In genomic region chr6:75243333-75244062, GRCh38 we compare ENCODE assay signal across 8 cellular contexts. TPM values are rescaled to one million over a fixed set of nuclear protein-coding genes. Genes with fewer than 3 reads are reported as not detected.
DNase-seq lines count a peak whose midpoint lies in the region; ATAC-seq and TF ChIP-seq lines count a peak whose summit lies in the region.

A gene with protein sequence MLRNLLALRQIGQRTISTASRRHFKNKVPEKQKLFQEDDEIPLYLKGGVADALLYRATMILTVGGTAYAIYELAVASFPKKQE (minus strand): TSS chr6:75243801. CDS start chr6:75243734, 67 bp downstream.

- H3K4me2 ChIP-seq in fibroblast of lung (ENCODE audit: extremely low read depth, insufficient read depth, low read length) = peak within 1 kb of the TSS; percentile 77

- intact Hi-C loops in activated T-helper 2 cell treated with anti-CD3 and anti-CD28 coated beads, Interferon-gamma antibody, Interleukin-2, Interleukin-4, amounts not matched to agents 10 μg/mL and 5 μg/mL and 100 μg/mL, durations not matched to agents 14 hours and 24 hours and 36 hours (cut with micrococcal nuclease) = loop anchor here (1.0 to 5.0 kb wide), 3 partner anchors 41 to 1721 kb away; partner anchors contain the start of genes EEF1A1 and TMEM30A
- intact Hi-C loops in naive thymus-derived CD4-positive, alpha-beta T cell (cut with micrococcal nuclease) = loop anchor here (1.0 to 10.0 kb wide), 10 partner anchors 41 to 1790 kb away; partner anchors contain the start of genes EEF1A1 (in 2 of the 2), TMEM30A (in 2 of the 2), MTO1 (in 1 of the 2) and SLC17A5 (in 1 of the 2)

- TF ChIP-seq CTCF in RWPE2 (IDR thresholded peaks at IDR 0.05; ENCODE audit: poor library complexity, severe bottlenecking) (no peak), fibroblast of lung (conservative IDR thresholded peaks at IDR 0.05 in 1 of 2, IDR thresholded peaks at IDR 0.05 in 1 of 2; ENCODE audit: low read depth in 1 of 2, low read length in 2 of 2) (no peak)

- H3K36me3 ChIP-seq in RWPE2 (ENCODE audit: low read depth) (peaks cover 33% of the 10 kb centered on the region), fibroblast of lung (ENCODE audit: control insufficient read depth, insufficient read depth, low read length) (peaks cover 2% of the 10 kb centered on the region)
- peaks cover 0 to 14% (median 14%) of the 10 kb centered on the region in 3 experiments for H3K36me3 ChIP-seq in naive thymus-derived CD4-positive, alpha-beta T cell (ENCODE audit: control insufficient read depth in 2 of 3, insufficient read depth in 3 of 3, low read length in 3 of 3)

- H3K9me3 Mint-ChIP-seq in activated T-helper 2 cell treated with anti-CD3 and anti-CD28 coated beads, Interferon-gamma antibody, Interleukin-2, Interleukin-4, amounts not matched to agents 10 μg/mL and 5 μg/mL and 100 μg/mL, durations not matched to agents 14 hours and 24 hours and 36 hours = no peaks in the 10 kb centered on the region
- H3K9me3 Mint-ChIP-seq in naive thymus-derived CD4-positive, alpha-beta T cell = peaks cover 0 to 2% (median 0%) of the 10 kb centered on the region in 11 donors
- no peaks in the 10 kb centered on the region for H3K9me3 Mint-ChIP-seq in stimulated activated naive B cell treated with anti-CD40 and anti-IgM and Interleukin-4, amounts not matched to agents 10 μg/mL and 1 μg/mL and 100 μg/mL, for 72 hours

- H4K20me1 ChIP-seq in fibroblast of lung (ENCODE audit: control insufficient read depth, extremely low read depth, insufficient read depth, low read length) = no peaks in the 10 kb centered on the region

- peak within 1 kb of the TSS; percentile 63 for H3K4me3 ChIP-seq in RWPE2 (ENCODE audit: severe bottlenecking)
- H3K4me3 ChIP-seq in fibroblast of lung (replicated peaks in 1 of 4; ENCODE audit: control extremely low read depth in 1 of 4, insufficient read depth in 1 of 4, low read depth in 3 of 4, low read length in 4 of 4) = peak within 1 kb of the TSS; percentile 80 to 95 (median 94)
- peak within 1 kb of the TSS; percentile 84 for H3K4me3 ChIP-seq in naive thymus-derived CD4-positive, alpha-beta T cell (ENCODE audit: low read length)

- peak within 1 kb of the TSS; percentile 97 for H3K27ac Mint-ChIP-seq in activated T-helper 2 cell treated with anti-CD3 and anti-CD28 coated beads, Interferon-gamma antibody, Interleukin-2, Interleukin-4, amounts not matched to agents 10 μg/mL and 5 μg/mL and 100 μg/mL, durations not matched to agents 14 hours and 24 hours and 36 hours
- H3K27ac Mint-ChIP-seq in naive thymus-derived CD4-positive, alpha-beta T cell = peak within 1 kb of the TSS; percentile 94 to 100 (median 98)
- H3K27ac Mint-ChIP-seq in stimulated activated naive B cell treated with anti-CD40 and anti-IgM and Interleukin-4, amounts not matched to agents 10 μg/mL and 1 μg/mL and 100 μg/mL, for 72 hours = peak within 1 kb of the TSS; percentile 99

- H3K4me3 Mint-ChIP-seq in activated T-helper 2 cell treated with anti-CD3 and anti-CD28 coated beads, Interferon-gamma antibody, Interleukin-2, Interleukin-4, amounts not matched to agents 10 μg/mL and 5 μg/mL and 100 μg/mL, durations not matched to agents 14 hours and 24 hours and 36 hours (ENCODE audit: low read depth) = peak within 1 kb of the TSS; percentile 97
- peak within 1 kb of the TSS; percentile 88 to 99 (median 98) for H3K4me3 Mint-ChIP-seq in naive thymus-derived CD4-positive, alpha-beta T cell
- peak within 1 kb of the TSS; percentile 96 to 97 for H3K4me3 Mint-ChIP-seq in stimulated activated naive B cell treated with anti-CD40 and anti-IgM and Interleukin-4, amounts not matched to agents 10 μg/mL and 1 μg/mL and 100 μg/mL, for 72 hours

- no peaks in the 10 kb centered on the region for H3K27me3 ChIP-seq in RWPE2 (ENCODE audit: insufficient read depth, poor library complexity, severe bottlenecking)
- no peaks in the 10 kb centered on the region for H3K27me3 ChIP-seq in fibroblast of lung (ENCODE audit: control insufficient read depth, insufficient read depth, low read length)
- no peaks in the 10 kb centered on the region for H3K27me3 ChIP-seq in naive thymus-derived CD4-positive, alpha-beta T cell (ENCODE audit: control insufficient read depth in 2 of 2, insufficient read depth in 2 of 2, low read length in 2 of 2)

- H3K27me3 Mint-ChIP-seq in activated T-helper 2 cell treated with anti-CD3 and anti-CD28 coated beads, Interferon-gamma antibody, Interleukin-2, Interleukin-4, amounts not matched to agents 10 μg/mL and 5 μg/mL and 100 μg/mL, durations not matched to agents 14 hours and 24 hours and 36 hours (ENCODE audit: low read depth) = peaks cover 12% of the 10 kb centered on the region
- H3K27me3 Mint-ChIP-seq in naive thymus-derived CD4-positive, alpha-beta T cell = peaks cover 0 to 17% (median 15%) of the 10 kb centered on the region in 5 donors
- peaks cover 15 to 17% of the 10 kb centered on the region in 2 donors for H3K27me3 Mint-ChIP-seq in stimulated activated naive B cell treated with anti-CD40 and anti-IgM and Interleukin-4, amounts not matched to agents 10 μg/mL and 1 μg/mL and 100 μg/mL, for 72 hours

- H3K9me3 ChIP-seq in RWPE2 (ENCODE audit: severe bottlenecking) (no peaks in the 10 kb centered on the region), fibroblast of lung (ENCODE audit: control insufficient read depth, insufficient read depth, low read depth, low read length) (no peaks in the 10 kb centered on the region)
- no peaks in the 10 kb centered on the region for H3K9me3 ChIP-seq in naive thymus-derived CD4-positive, alpha-beta T cell (ENCODE audit: control insufficient read depth in 2 of 3, low read length in 3 of 3)

- DNase-seq in EH (ENCODE audit: low read depth) = peak; percentile 97
- peak; percentile 98 for DNase-seq in H4 (ENCODE audit: low spot score)
- DNase-seq in LoVo (ENCODE audit: low spot score) = peak; percentile 95
- peak; percentile 83 for DNase-seq in RWPE2 (ENCODE audit: low spot score)
- DNase-seq in activated T-helper 2 cell treated with anti-CD3 and anti-CD28 coated beads, Interferon-gamma antibody, Interleukin-2, Interleukin-4, amounts not matched to agents 10 μg/mL and 5 μg/mL and 100 μg/mL, durations not matched to agents 14 hours and 24 hours and 36 hours (ENCODE audit: low spot score) = peak; percentile 85
- DNase-seq in fibroblast of lung (ENCODE audit: low read depth in 2 of 2) = peak; percentile 98 to 99
- peak; percentile 66 to 91 (median 83) for DNase-seq in naive thymus-derived CD4-positive, alpha-beta T cell
- peak; percentile 85 for DNase-seq in stimulated activated naive B cell treated with anti-CD40 and anti-IgM and Interleukin-4, amounts not matched to agents 10 μg/mL and 1 μg/mL and 100 μg/mL, for 72 hours

- H3K9ac ChIP-seq in fibroblast of lung (ENCODE audit: insufficient read depth, low read length) = peak within 1 kb of the TSS; percentile 82

- H3K27ac ChIP-seq in RWPE2 (ENCODE audit: poor library complexity, severe bottlenecking) (peak within 1 kb of the TSS; percentile 76), fibroblast of lung (ENCODE audit: insufficient read depth, low read length) (peak within 1 kb of the TSS; percentile 97)
- peak within 1 kb of the TSS; percentile 90 for H3K27ac ChIP-seq in naive thymus-derived CD4-positive, alpha-beta T cell (ENCODE audit: low read depth, low read length)

- H3K79me2 ChIP-seq in fibroblast of lung (ENCODE audit: control insufficient read depth, insufficient read depth, low read length) = peaks cover 28% of the 10 kb centered on the region

- H3K4me1 Mint-ChIP-seq in activated T-helper 2 cell treated with anti-CD3 and anti-CD28 coated beads, Interferon-gamma antibody, Interleukin-2, Interleukin-4, amounts not matched to agents 10 μg/mL and 5 μg/mL and 100 μg/mL, durations not matched to agents 14 hours and 24 hours and 36 hours (ENCODE audit: low read depth) = peaks cover 18% of the 10 kb centered on the region
- H3K4me1 Mint-ChIP-seq in naive thymus-derived CD4-positive, alpha-beta T cell = peaks cover 9 to 53% (median 33%) of the 10 kb centered on the region in 7 donors
- peaks cover 6 to 19% of the 10 kb centered on the region in 2 donors for H3K4me1 Mint-ChIP-seq in stimulated activated naive B cell treated with anti-CD40 and anti-IgM and Interleukin-4, amounts not matched to agents 10 μg/mL and 1 μg/mL and 100 μg/mL, for 72 hours

- POLR2A ChIA-PET in naive thymus-derived CD4-positive, alpha-beta T cell (lab: Charles Lee) = interaction anchor here (0.5 to 2.4 kb wide), 22 partner anchors 9 to 1982 kb away, joined by 3 to 32 read pairs (median 4); partner anchors contain the start of genes EEF1A1, SENP6 and TMEM30A

- peak; percentile 98 for ATAC-seq in RWPE2 (ENCODE audit: low read depth)
- peak; percentile 98 for ATAC-seq in naive thymus-derived CD4-positive, alpha-beta T cell
- peak; percentile 94 to 97 for ATAC-seq in stimulated activated naive B cell treated with anti-CD40 and anti-IgM and Interleukin-4, amounts not matched to agents 10 μg/mL and 1 μg/mL and 100 μg/mL, for 72 hours (replicated peaks)

- peak within 1 kb of the TSS; percentile 76 for H2AFZ ChIP-seq in fibroblast of lung (ENCODE audit: low read length)

- CTCF ChIA-PET in naive thymus-derived CD4-positive, alpha-beta T cell (lab: Charles Lee) = interaction anchor here (0.5 to 1.2 kb wide), 3 partner anchors 39 to 1152 kb away, joined by 3 to 4 read pairs (median 4); partner anchors contain the start of gene TMEM30A

- H3K4me1 ChIP-seq in RWPE2 (ENCODE audit: insufficient read depth, poor library complexity, severe bottlenecking) (peaks cover 10% of the 10 kb centered on the region), fibroblast of lung (ENCODE audit: control insufficient read depth, extremely low read depth, insufficient read depth, low read length) (no peaks in the 10 kb centered on the region)
- peaks cover 10 to 11% of the 10 kb centered on the region in 2 donors for H3K4me1 ChIP-seq in naive thymus-derived CD4-positive, alpha-beta T cell (ENCODE audit: control insufficient read depth in 2 of 2, insufficient read depth in 2 of 2, low read length in 2 of 2)

- H3K36me3 Mint-ChIP-seq in activated T-helper 2 cell treated with anti-CD3 and anti-CD28 coated beads, Interferon-gamma antibody, Interleukin-2, Interleukin-4, amounts not matched to agents 10 μg/mL and 5 μg/mL and 100 μg/mL, durations not matched to agents 14 hours and 24 hours and 36 hours (ENCODE audit: low read depth) = peaks cover 38% of the 10 kb centered on the region
- H3K36me3 Mint-ChIP-seq in naive thymus-derived CD4-positive, alpha-beta T cell = peaks cover 0 to 22% (median 12%) of the 10 kb centered on the region in 5 donors
- H3K36me3 Mint-ChIP-seq in stimulated activated naive B cell treated with anti-CD40 and anti-IgM and Interleukin-4, amounts not matched to agents 10 μg/mL and 1 μg/mL and 100 μg/mL, for 72 hours = peaks cover 12 to 21% of the 10 kb centered on the region in 2 donors

RNA-seq across cellular contexts. Expression of the gene that starts here (rescaled TPM):
- 526 and 652 TPM in 2 replicates for total RNA-seq in H4 (2014; rRNA removed; shearing (Covaris generic))
- 529 and 542 TPM in 2 replicates for total RNA-seq in activated T-helper 2 cell treated with anti-CD3 and anti-CD28 coated beads, Interferon-gamma antibody, Interleukin-2, Interleukin-4, amounts not matched to agents 10 μg/mL and 5 μg/mL and 100 μg/mL, durations not matched to agents 14 hours and 24 hours and 36 hours
- 91.9 and 115 TPM in 2 replicates for total RNA-seq in fibroblast of lung
- polyA plus RNA-seq in fibroblast of lung = 155 and 159 TPM in 2 replicates
- 557 and 570 TPM in 2 replicates for polyA plus RNA-seq in fibroblast of lung (2012)
- polyA minus RNA-seq in fibroblast of lung (ENCODE audit: low replicate concordance) = 25.5 and 47.5 TPM in 2 replicates
- 100 to 1,000 TPM; 159 to 395 (median 183) TPM for total RNA-seq in naive thymus-derived CD4-positive, alpha-beta T cell
- polyA plus RNA-seq in naive thymus-derived CD4-positive, alpha-beta T cell = 100 to 1,000 TPM; 791 to 969 TPM

Comparison
In these comparisons a context has a peak if more than half of its experiments do, and no peak if none do; other contexts are left out.
1. Peak in every context shown above with its lines: DNase-seq, ATAC-seq, H3K4me3 ChIP-seq and H3K27ac ChIP-seq.